Comparison of ENCODE assay signal across 1 cellular context in the genomic region with DNA sequence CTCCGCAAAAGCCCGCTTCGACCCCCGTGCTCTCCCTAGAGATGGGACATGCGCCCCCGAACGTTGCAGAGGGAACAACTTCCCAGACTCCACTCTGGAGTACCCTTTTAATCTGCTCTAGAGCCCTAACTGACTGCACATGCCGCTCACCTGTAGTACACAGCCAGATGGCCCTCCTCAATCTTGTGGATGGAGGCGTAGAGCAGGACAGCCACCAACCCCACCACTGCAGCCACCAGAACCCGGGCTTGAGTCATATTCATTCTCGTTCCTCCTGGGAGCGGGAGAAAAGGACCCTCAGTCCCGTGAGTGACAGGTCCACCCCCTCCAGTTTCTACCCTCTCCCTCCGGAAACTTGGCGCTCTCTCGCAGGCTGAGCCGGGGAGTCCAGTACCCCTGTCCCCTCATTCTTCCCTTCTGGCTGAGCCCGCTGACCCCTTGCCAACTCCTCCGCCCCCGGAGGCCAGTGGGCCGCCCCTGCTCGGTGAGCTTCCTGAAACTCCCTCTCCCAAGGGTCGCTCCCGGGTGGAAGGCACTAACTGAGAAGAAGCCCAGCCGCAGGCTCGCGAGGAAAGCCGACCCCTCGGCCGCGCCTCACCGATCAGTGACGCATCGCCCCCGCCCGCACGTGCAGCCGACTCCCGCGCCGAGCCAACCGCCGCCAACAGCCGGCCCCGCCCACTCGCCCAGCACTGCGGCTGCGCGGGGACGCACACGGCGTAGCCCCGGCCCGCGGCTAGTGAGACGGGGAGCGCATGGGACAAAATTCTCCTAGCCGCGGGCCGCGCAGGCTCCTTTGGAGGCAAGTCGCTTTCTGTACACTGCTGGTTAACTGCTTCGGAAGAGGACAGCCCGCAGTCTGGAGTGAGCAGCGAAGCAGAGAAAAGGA.
A peak's percentile ranks its signal among the peaks of the same experiment; 100 is the strongest.
TF ChIP-seq lines count a peak whose summit lies in the region.

A gene (minus strand): TSS at position 666 of the 889 bp plus-strand sequence. CDS start 403 bp downstream, at position 263.

TF ChIP-seq in HEK293, 187 proteins besides CTCF, POLR2A, EP300 and RAD21 (continued from another document):
- TF ChIP-seq, protein P1, sequence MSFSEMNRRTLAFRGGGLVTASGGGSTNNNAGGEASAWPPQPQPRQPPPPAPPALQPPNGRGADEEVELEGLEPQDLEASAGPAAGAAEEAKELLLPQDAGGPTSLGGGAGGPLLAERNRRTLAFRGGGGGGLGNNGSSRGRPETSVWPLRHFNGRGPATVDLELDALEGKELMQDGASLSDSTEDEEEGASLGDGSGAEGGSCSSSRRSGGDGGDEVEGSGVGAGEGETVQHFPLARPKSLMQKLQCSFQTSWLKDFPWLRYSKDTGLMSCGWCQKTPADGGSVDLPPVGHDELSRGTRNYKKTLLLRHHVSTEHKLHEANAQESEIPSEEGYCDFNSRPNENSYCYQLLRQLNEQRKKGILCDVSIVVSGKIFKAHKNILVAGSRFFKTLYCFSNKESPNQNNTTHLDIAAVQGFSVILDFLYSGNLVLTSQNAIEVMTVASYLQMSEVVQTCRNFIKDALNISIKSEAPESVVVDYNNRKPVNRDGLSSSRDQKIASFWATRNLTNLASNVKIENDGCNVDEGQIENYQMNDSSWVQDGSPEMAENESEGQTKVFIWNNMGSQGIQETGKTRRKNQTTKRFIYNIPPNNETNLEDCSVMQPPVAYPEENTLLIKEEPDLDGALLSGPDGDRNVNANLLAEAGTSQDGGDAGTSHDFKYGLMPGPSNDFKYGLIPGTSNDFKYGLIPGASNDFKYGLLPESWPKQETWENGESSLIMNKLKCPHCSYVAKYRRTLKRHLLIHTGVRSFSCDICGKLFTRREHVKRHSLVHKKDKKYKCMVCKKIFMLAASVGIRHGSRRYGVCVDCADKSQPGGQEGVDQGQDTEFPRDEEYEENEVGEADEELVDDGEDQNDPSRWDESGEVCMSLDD (tag by site-specific recombination; IDR thresholded peaks at IDR 0.05): 0 out of 2 replicates have a peak, but pooled peaks have one; percentile 31
- TF ChIP-seq ZNF660 (tag by site-specific recombination; IDR thresholded peaks at IDR 0.05) (peak; percentile 39; the same call in 1 of the 2 replicates), ZNF354C (tag by site-specific recombination; IDR thresholded peaks at IDR 0.05; ENCODE audit: borderline replicate concordance, low read depth) (no peak), SP2 (tag by site-specific recombination; IDR thresholded peaks at IDR 0.05) (peak; percentile 40; the same call in 1 of the 2 replicates), ZNF670 (tag by site-specific recombination; IDR thresholded peaks at IDR 0.05; ENCODE audit: low read depth) (no peak), GFI1B (tag by site-specific recombination; IDR thresholded peaks at IDR 0.05) (no peak), ZNF121 (tag by site-specific recombination; IDR thresholded peaks at IDR 0.05) (no peak), ZNF202 (tag by site-specific recombination; IDR thresholded peaks at IDR 0.05; ENCODE audit: borderline replicate concordance) (no peak), ZNF596 (tag by site-specific recombination; IDR thresholded peaks at IDR 0.05) (peak; percentile 28; the same call in 1 of the 2 replicates), ZNF10 (tag by site-specific recombination; IDR thresholded peaks at IDR 0.05) (no peak), ZNF501 (tag by site-specific recombination; IDR thresholded peaks at IDR 0.05) (peak; percentile 80), ZNF335 (tag by site-specific recombination; conservative IDR thresholded peaks at IDR 0.05) (peak; percentile 92), ZNF791 (tag by site-specific recombination; IDR thresholded peaks at IDR 0.05) (no peak), ZBTB17 (tag by site-specific recombination; IDR thresholded peaks at IDR 0.05) (peak; percentile 95), MYNN (tag by site-specific recombination; IDR thresholded peaks at IDR 0.05; ENCODE audit: borderline replicate concordance) (0 out of 2 replicates have a peak, but pooled peaks have one; percentile 6), ZNF341 (tag by site-specific recombination; IDR thresholded peaks at IDR 0.05; ENCODE audit: low read depth) (peak; percentile 75), ZNF239 (tag by site-specific recombination; IDR thresholded peaks at IDR 0.05) (no peak), ZFP37 (tag by site-specific recombination; IDR thresholded peaks at IDR 0.05) (0 out of 2 replicates have a peak, but pooled peaks have one; percentile 14), ZNF549 (tag by site-specific recombination; IDR thresholded peaks at IDR 0.05) (no peak), SP3 (tag by site-specific recombination; IDR thresholded peaks at IDR 0.05) (peak; percentile 71), SCRT1 (tag by site-specific recombination; IDR thresholded peaks at IDR 0.05; ENCODE audit: borderline replicate concordance) (0 out of 2 replicates have a peak, but pooled peaks have one; percentile 23), ZNF529 (tag by site-specific recombination; IDR thresholded peaks at IDR 0.05; ENCODE audit: insufficient replicate concordance) (no peak), ZNF610 (tag by site-specific recombination; IDR thresholded peaks at IDR 0.05; ENCODE audit: borderline replicate concordance) (0 out of 2 replicates have a peak, but pooled peaks have one; percentile 35), ZBTB21 (tag by site-specific recombination; IDR thresholded peaks at IDR 0.05) (no peak; the same call in 1 of the 2 replicates), ZBTB20 (tag by site-specific recombination; IDR thresholded peaks at IDR 0.05) (peak; percentile 87), KLF8 (tag by site-specific recombination; IDR thresholded peaks at IDR 0.05) (peak; percentile 86), ZFP3 (tag by site-specific recombination; IDR thresholded peaks at IDR 0.05; ENCODE audit: low read depth) (no peak), ZNF624 (tag by site-specific recombination; IDR thresholded peaks at IDR 0.05) (no peak), ZBTB48 (tag by site-specific recombination; IDR thresholded peaks at IDR 0.05) (peak; percentile 86), KLF9 (tag by site-specific recombination; IDR thresholded peaks at IDR 0.05; ENCODE audit: low read depth) (peak; percentile 74)
- TF ChIP-seq, protein P2, sequence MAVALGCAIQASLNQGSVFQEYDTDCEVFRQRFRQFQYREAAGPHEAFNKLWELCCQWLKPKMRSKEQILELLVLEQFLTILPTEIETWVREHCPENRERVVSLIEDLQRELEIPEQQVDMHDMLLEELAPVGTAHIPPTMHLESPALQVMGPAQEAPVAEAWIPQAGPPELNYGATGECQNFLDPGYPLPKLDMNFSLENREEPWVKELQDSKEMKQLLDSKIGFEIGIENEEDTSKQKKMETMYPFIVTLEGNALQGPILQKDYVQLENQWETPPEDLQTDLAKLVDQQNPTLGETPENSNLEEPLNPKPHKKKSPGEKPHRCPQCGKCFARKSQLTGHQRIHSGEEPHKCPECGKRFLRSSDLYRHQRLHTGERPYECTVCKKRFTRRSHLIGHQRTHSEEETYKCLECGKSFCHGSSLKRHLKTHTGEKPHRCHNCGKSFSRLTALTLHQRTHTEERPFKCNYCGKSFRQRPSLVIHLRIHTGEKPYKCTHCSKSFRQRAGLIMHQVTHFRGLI (tag by site-specific recombination; IDR thresholded peaks at IDR 0.05): peak; percentile 93
- TF ChIP-seq, protein P3, sequence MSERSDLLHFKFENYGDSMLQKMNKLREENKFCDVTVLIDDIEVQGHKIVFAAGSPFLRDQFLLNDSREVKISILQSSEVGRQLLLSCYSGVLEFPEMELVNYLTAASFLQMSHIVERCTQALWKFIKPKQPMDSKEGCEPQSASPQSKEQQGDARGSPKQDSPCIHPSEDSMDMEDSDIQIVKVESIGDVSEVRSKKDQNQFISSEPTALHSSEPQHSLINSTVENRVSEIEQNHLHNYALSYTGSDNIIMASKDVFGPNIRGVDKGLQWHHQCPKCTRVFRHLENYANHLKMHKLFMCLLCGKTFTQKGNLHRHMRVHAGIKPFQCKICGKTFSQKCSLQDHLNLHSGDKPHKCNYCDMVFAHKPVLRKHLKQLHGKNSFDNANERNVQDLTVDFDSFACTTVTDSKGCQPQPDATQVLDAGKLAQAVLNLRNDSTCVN (tag by site-specific recombination; optimal IDR thresholded peaks at IDR 0.05): peak; percentile 86
- TF ChIP-seq, protein P4, sequence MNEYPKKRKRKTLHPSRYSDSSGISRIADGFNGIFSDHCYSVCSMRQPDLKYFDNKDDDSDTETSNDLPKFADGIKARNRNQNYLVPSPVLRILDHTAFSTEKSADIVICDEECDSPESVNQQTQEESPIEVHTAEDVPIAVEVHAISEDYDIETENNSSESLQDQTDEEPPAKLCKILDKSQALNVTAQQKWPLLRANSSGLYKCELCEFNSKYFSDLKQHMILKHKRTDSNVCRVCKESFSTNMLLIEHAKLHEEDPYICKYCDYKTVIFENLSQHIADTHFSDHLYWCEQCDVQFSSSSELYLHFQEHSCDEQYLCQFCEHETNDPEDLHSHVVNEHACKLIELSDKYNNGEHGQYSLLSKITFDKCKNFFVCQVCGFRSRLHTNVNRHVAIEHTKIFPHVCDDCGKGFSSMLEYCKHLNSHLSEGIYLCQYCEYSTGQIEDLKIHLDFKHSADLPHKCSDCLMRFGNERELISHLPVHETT (tag by site-specific recombination; IDR thresholded peaks at IDR 0.05): peak; percentile 39; the same call in 1 of the 2 replicates
- TF ChIP-seq, protein P5, sequence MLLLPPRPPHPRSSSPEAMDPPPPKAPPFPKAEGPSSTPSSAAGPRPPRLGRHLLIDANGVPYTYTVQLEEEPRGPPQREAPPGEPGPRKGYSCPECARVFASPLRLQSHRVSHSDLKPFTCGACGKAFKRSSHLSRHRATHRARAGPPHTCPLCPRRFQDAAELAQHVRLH (tag by site-specific recombination; IDR thresholded peaks at IDR 0.05): peak; percentile 25; the same call in 1 of the 2 replicates
- TF ChIP-seq, protein P6, sequence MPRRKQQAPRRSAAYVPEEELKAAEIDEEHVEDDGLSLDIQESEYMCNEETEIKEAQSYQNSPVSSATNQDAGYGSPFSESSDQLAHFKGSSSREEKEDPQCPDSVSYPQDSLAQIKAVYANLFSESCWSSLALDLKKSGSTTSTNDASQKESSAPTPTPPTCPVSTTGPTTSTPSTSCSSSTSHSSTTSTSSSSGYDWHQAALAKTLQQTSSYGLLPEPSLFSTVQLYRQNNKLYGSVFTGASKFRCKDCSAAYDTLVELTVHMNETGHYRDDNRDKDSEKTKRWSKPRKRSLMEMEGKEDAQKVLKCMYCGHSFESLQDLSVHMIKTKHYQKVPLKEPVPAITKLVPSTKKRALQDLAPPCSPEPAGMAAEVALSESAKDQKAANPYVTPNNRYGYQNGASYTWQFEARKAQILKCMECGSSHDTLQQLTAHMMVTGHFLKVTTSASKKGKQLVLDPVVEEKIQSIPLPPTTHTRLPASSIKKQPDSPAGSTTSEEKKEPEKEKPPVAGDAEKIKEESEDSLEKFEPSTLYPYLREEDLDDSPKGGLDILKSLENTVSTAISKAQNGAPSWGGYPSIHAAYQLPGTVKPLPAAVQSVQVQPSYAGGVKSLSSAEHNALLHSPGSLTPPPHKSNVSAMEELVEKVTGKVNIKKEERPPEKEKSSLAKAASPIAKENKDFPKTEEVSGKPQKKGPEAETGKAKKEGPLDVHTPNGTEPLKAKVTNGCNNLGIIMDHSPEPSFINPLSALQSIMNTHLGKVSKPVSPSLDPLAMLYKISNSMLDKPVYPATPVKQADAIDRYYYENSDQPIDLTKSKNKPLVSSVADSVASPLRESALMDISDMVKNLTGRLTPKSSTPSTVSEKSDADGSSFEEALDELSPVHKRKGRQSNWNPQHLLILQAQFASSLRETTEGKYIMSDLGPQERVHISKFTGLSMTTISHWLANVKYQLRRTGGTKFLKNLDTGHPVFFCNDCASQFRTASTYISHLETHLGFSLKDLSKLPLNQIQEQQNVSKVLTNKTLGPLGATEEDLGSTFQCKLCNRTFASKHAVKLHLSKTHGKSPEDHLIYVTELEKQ (tag by site-specific recombination; IDR thresholded peaks at IDR 0.05; ENCODE audit: borderline replicate concordance): no peak
